In the genomic region with DNA sequence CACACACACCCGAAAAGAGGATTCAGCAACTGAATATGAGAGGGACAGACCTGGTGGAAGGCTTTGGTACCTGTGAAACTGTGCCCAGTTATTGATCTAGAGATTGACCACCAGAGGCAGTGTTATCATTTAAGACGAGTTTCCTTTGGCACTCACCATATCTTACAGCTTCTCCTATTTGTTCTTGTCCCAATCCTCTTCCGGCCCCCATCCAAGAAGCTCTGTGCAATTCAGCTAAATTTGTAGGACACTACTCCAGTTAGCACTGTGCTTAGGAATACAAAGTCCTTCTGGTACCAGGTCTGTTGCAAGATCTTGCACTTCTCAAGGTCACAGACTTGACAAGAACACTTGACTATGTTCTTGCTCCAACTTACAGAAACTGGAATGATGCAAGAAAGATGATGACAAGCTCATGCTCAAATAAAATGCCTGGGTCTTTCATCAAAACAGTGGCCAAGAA, we compare ENCODE assay signal across 8 cellular contexts. TPM values are rescaled to one million over a fixed set of nuclear protein-coding genes. Genes with fewer than 3 reads are reported as not detected.
A peak's percentile ranks its signal among the peaks of the same experiment; 100 is the strongest.
DNase-seq lines count a peak whose midpoint lies in the region; ATAC-seq and TF ChIP-seq lines count a peak whose summit lies in the region.

No MANE protein-coding gene starts in this region.

- H3K4me1 Mint-ChIP-seq in osteocyte (ENCODE audit: unreplicated experiment) = peaks cover 9% of the 10 kb centered on the region

- in situ Hi-C loops in GM13977 (cut with MboI; ENCODE audit: low pct_unique_long_range_greater_than_20kb, low sequenced_read_pairs, unreplicated experiment) = loop anchor here (10.0 kb wide), 1 partner anchor 118 kb away; no protein-coding TSS in a partner anchor

- intact Hi-C loops in esophagus muscularis mucosa (cut with DNase I) = loop anchor here (5.0 kb wide), 1 partner anchor 230 kb away; no protein-coding TSS in a partner anchor

- no peak overlapping the region for H3K9ac ChIP-seq in OCI-LY3 (ENCODE audit: low read length)

- no peak overlapping the region for H3K4me3 Mint-ChIP-seq in osteocyte (ENCODE audit: unreplicated experiment)

- TF ChIP-seq CTCF in AG04450 (IDR thresholded peaks at IDR 0.05; ENCODE audit: low read depth, low read length) = peak; percentile 41; the same call in 1 of the 2 replicates
- TF ChIP-seq CTCF in GM13977 (IDR thresholded peaks at IDR 0.05; ENCODE audit: extremely low read depth, insufficient read depth, missing control alignments) = peak; percentile 49
- peak; percentile 61 for TF ChIP-seq CTCF in OCI-LY3 (IDR thresholded peaks at IDR 0.05; ENCODE audit: low read depth, low read length)
- TF ChIP-seq CTCF in esophagus muscularis mucosa (IDR thresholded peaks at IDR 0.05) = peak in 2 of 3 experiments; percentile 34 to 41
- TF ChIP-seq CTCF in osteocyte (IDR thresholded peaks at IDR 0.05) = peak; percentile 56

- no peaks in the 10 kb centered on the region for H3K27me3 Mint-ChIP-seq in osteocyte (ENCODE audit: unreplicated experiment)

- H3K4me2 ChIP-seq in OCI-LY3 (ENCODE audit: low read length) = no peak overlapping the region

- no peak overlapping the region for H2AFZ ChIP-seq in OCI-LY3 (ENCODE audit: low read depth, low read length)

- no peaks in the 10 kb centered on the region for H3K36me3 Mint-ChIP-seq in osteocyte (ENCODE audit: unreplicated experiment)

- no peak for TF ChIP-seq POLR2A in esophagus muscularis mucosa (IDR thresholded peaks at IDR 0.05; ENCODE audit: low read depth)

- H3K36me3 ChIP-seq in OCI-LY3 (replicated peaks; ENCODE audit: low read depth, low read length) (no peaks in the 10 kb centered on the region), esophagus muscularis mucosa (no peaks in the 10 kb centered on the region)

- no peaks in the 10 kb centered on the region for H4K20me1 ChIP-seq in OCI-LY3 (ENCODE audit: insufficient read depth, low read length)

- WGBS in esophagus muscularis mucosa = 65% methylated on average over 3 of the region's 3 CpGs

- no peaks in the 10 kb centered on the region for H3K79me2 ChIP-seq in OCI-LY3 (ENCODE audit: low read length)

- no peak for TF ChIP-seq EP300 in esophagus muscularis mucosa (IDR thresholded peaks at IDR 0.05)

- H3K27ac ChIP-seq in AG04450 (ENCODE audit: low read depth, low read length) (no peak overlapping the region), OCI-LY3 (ENCODE audit: low read length) (no peak overlapping the region), esophagus muscularis mucosa (replicated peaks in 1 of 4) (peak overlapping the region; percentile 48 to 63 (median 54))

- H3K27me3 ChIP-seq in AG04450 (ENCODE audit: control insufficient read depth, insufficient read depth, low read length) = no peaks in the 10 kb centered on the region
- no peaks in the 10 kb centered on the region for H3K27me3 ChIP-seq in OCI-LY3 (ENCODE audit: low read depth, low read length)
- no peaks in the 10 kb centered on the region for H3K27me3 ChIP-seq in esophagus muscularis mucosa

- DNase-seq in AG04450 (ENCODE audit: low read depth, low spot score) = no peak
- DNase-seq in GM13977 (ENCODE audit: low spot score) = peak; percentile 51
- peak; percentile 92 for DNase-seq in esophagus muscularis mucosa (ENCODE audit: extremely low spot score)
- DNase-seq in osteocyte (ENCODE audit: extremely low spot score, unreplicated experiment) = no peak
- no peak for DNase-seq in HK-2 (ENCODE audit: unreplicated experiment)
- no peak for DNase-seq in NCI-H446 treated with DMSO at 0.1 percent for 48 hours (lab: John Stamatoyannopoulos, UW)

- POLR2A ChIA-PET in AG04450 (lab: Yijun Ruan, JAX) = interaction anchor here (0.6 to 1.4 kb wide), 3 partner anchors 12 to 1204 kb away, joined by 5 to 9 read pairs (median 7); no protein-coding TSS in a partner anchor

- no peaks in the 10 kb centered on the region for H3K9me3 Mint-ChIP-seq in osteocyte (ENCODE audit: unreplicated experiment)

- CTCF ChIA-PET in AG04450 (lab: Charles Lee) = interaction anchor here (0.6 to 3.3 kb wide), 17 partner anchors 9 to 267 kb away, joined by 3 to 19 read pairs (median 3); no protein-coding TSS in a partner anchor

- H3K4me3 ChIP-seq in AG04450 (ENCODE audit: low read depth, low read length) (no peak overlapping the region), OCI-LY3 (ENCODE audit: low read length) (no peak overlapping the region), esophagus muscularis mucosa (no peak overlapping the region)

- H3K4me1 ChIP-seq in OCI-LY3 (ENCODE audit: low read length) = no peaks in the 10 kb centered on the region
- peaks cover 8 to 33% (median 28%) of the 10 kb centered on the region in 4 donors for H3K4me1 ChIP-seq in esophagus muscularis mucosa

- H3K9me3 ChIP-seq in AG04450 (ENCODE audit: control insufficient read depth, insufficient read depth, low read length) = no peaks in the 10 kb centered on the region
- H3K9me3 ChIP-seq in OCI-LY3 (ENCODE audit: insufficient read depth, low read length) = no peaks in the 10 kb centered on the region
- no peaks in the 10 kb centered on the region for H3K9me3 ChIP-seq in esophagus muscularis mucosa

- no peak overlapping the region for H3K27ac Mint-ChIP-seq in osteocyte (ENCODE audit: unreplicated experiment)

- no peak for ATAC-seq in GM18520 (IDR thresholded peaks at IDR 0.05; ENCODE audit: unreplicated experiment)

RNA-seq across cellular contexts. Expression of gene CRIPT, which starts 40.1 kb away (rescaled TPM):
- polyA plus RNA-seq in AG04450 (2011; rRNA removed) = 11.4 and 18.7 TPM in 2 replicates
- 8.3 and 11.6 TPM in 2 replicates for polyA minus RNA-seq in AG04450 (2011; rRNA and poly(A)+ RNA removed)
- 10 to 100 TPM; 13.9 to 20.7 (median 18.3) TPM for total RNA-seq in esophagus muscularis mucosa
- 16.4 and 19.9 TPM in 2 replicates for total RNA-seq in osteocyte

RNA-seq across cellular contexts. Expression of gene PIGF, which starts 40.2 kb away (rescaled TPM):
- polyA plus RNA-seq in AG04450 (2011; rRNA removed) = 37.7 and 47.7 TPM in 2 replicates
- polyA minus RNA-seq in AG04450 (2011; rRNA and poly(A)+ RNA removed) = 14.8 and 20.2 TPM in 2 replicates
- total RNA-seq in esophagus muscularis mucosa (1 to 10 TPM; 5.2 to 8.3 (median 6.4) TPM), osteocyte (21.6 and 23.6 TPM in 2 replicates)

RNA-seq across cellular contexts. Expression of gene SOCS5, which starts 42.0 kb away (rescaled TPM):
- polyA plus RNA-seq in AG04450 (2011; rRNA removed) = 56.6 and 73.2 TPM in 2 replicates
- polyA minus RNA-seq in AG04450 (2011; rRNA and poly(A)+ RNA removed) = 93.7 and 117 TPM in 2 replicates
- total RNA-seq in esophagus muscularis mucosa (10 to 100 TPM; 47.2 to 73.5 (median 59.5) TPM), osteocyte (23.4 and 24.1 TPM in 2 replicates)

Comparison
In these comparisons a context has a peak if more than half of its experiments do, and no peak if none do; other contexts are left out.
1. DNase-seq: peak in GM13977 (single experiment) and esophagus muscularis mucosa (single experiment); none in AG04450 (single experiment), osteocyte (single experiment), HK-2 (single experiment) and NCI-H446 treated with DMSO at 0.1 percent for 48 hours (single experiment).
2. H3K27ac ChIP-seq: peak in esophagus muscularis mucosa (4 of 4); none in AG04450 (single experiment) and OCI-LY3 (single experiment).
3. Peak in every context shown above with its lines, with median percentiles within 50 percentile points of each other: CTCF ChIP-seq.